In the genomic region with DNA sequence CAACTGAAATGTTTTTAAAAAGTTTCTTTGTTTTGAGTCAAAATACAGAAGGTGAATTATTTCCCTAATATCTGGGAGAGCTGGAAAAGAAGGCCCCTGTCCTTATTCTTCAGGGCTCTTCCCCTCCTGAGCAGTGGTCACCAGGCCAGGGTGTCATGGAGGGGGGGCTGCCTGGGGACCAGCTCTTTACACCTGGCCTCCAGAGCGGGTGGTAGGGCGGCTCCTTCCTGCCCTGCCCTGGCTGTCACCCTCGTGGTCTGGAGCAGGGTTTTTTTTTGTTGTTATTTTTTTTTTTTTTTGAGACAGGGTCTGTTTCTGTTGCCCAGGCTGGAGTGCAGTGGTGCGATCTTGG, we compare ENCODE assay signal across 11 cellular contexts. TPM values are rescaled to one million over a fixed set of nuclear protein-coding genes. Genes with fewer than 3 reads are reported as not detected.
DNase-seq lines count a peak whose midpoint lies in the region; ATAC-seq, FAIRE-seq and TF ChIP-seq lines count a peak whose summit lies in the region.
"Had no signal": no experiment of that assay in that cellular context is flagged by ENCODE, and none has a peak within 500 bp of the region (broad histone marks: within the 10 kb centered on the region; RNA-seq: fewer than 3 reads in every experiment).

No MANE protein-coding gene starts in this region.

- TF ChIP-seq POLR2A in esophagus muscularis mucosa (IDR thresholded peaks at IDR 0.05; ENCODE audit: low read depth), result no peak

- H3K9me3 Mint-ChIP-seq in CD14-positive monocyte, result peaks cover 0 to 2% (median 0%) of the 10 kb centered on the region in 7 donors
- H3K9me3 Mint-ChIP-seq in T-helper 2 cell treated with Interferon-gamma antibody and Interleukin-4, amounts not matched to agents 5 μg/mL and 100 μg/mL, for 36 hours, result no peaks in the 10 kb centered on the region
- no peaks in the 10 kb centered on the region for H3K9me3 Mint-ChIP-seq in osteocyte (ENCODE audit: unreplicated experiment)

- no peaks in the 10 kb centered on the region for H3K27me3 ChIP-seq in esophagus muscularis mucosa

- TF ChIP-seq CTCF in CD14-positive monocyte (IDR thresholded peaks at IDR 0.05) (no peak), esophagus muscularis mucosa (IDR thresholded peaks at IDR 0.05) (no peak), osteocyte (IDR thresholded peaks at IDR 0.05) (no peak), D721Med (IDR thresholded peaks at IDR 0.05; ENCODE audit: insufficient read depth, missing control alignments) (no peak)

- no peak for DNase-seq in CD14-positive monocyte (ENCODE audit: low spot score)
- no peak for DNase-seq in T-helper 2 cell treated with Interferon-gamma antibody and Interleukin-4, amounts not matched to agents 5 μg/mL and 100 μg/mL, for 36 hours (ENCODE audit: low spot score)
- no peak for DNase-seq in esophagus muscularis mucosa (ENCODE audit: extremely low spot score)
- DNase-seq in osteocyte (ENCODE audit: extremely low spot score, unreplicated experiment), result no peak
- DNase-seq in D721Med (ENCODE audit: insufficient read length, low spot score), result no peak
- no peak for DNase-seq in NCI-H774 (lab: John Stamatoyannopoulos, UW)
- DNase-seq: H7, NCI-H1105 had no signal

- H3K27ac Mint-ChIP-seq in CD14-positive monocyte, result peak overlapping the region; percentile 90 to 95 (median 94)
- H3K27ac Mint-ChIP-seq in T-helper 2 cell treated with Interferon-gamma antibody and Interleukin-4, amounts not matched to agents 5 μg/mL and 100 μg/mL, for 36 hours, result peak overlapping the region; percentile 85
- peak overlapping the region; percentile 96 for H3K27ac Mint-ChIP-seq in osteocyte (ENCODE audit: unreplicated experiment)

- peaks cover 97 to 100% (median 100%) of the 10 kb centered on the region in 4 donors for H3K4me1 ChIP-seq in esophagus muscularis mucosa

- no peak for TF ChIP-seq EP300 in esophagus muscularis mucosa (IDR thresholded peaks at IDR 0.05)

- WGBS in esophagus muscularis mucosa, result 24% methylated on average over 4 of the region's 4 CpGs

- H3K4me3 Mint-ChIP-seq in CD14-positive monocyte (peak overlapping the region; percentile 62 to 100), osteocyte (ENCODE audit: unreplicated experiment) (peak overlapping the region; percentile 73)
- H3K4me3 Mint-ChIP-seq in T-helper 2 cell treated with Interferon-gamma antibody and Interleukin-4, amounts not matched to agents 5 μg/mL and 100 μg/mL, for 36 hours, result peak overlapping the region; percentile 87

- no peak for ATAC-seq in GM21717 (IDR thresholded peaks at IDR 0.05; ENCODE audit: unreplicated experiment)
- no peak for ATAC-seq in HG02870 (IDR thresholded peaks at IDR 0.05; ENCODE audit: unreplicated experiment)

- peak overlapping the region; percentile 89 to 94 (median 92) for H3K27ac ChIP-seq in esophagus muscularis mucosa (replicated peaks in 1 of 4)

- no peak for FAIRE-seq in D721Med (lab: Jason Lieb, UNC)
- FAIRE-seq: islet of Langerhans had no signal

- intact Hi-C loops in CD14-positive monocyte (cut with micrococcal nuclease), result loop anchor here in 1 of 2 donors (2.0 kb wide), 2 partner anchors 20 to 66 kb away; no protein-coding TSS in a partner anchor
- intact Hi-C loops in esophagus muscularis mucosa (cut with DNase I), result loop anchor here (5.0 kb wide), 3 partner anchors 37 to 78 kb away; no protein-coding TSS in a partner anchor

- H3K4me1 Mint-ChIP-seq in CD14-positive monocyte, result peaks cover 85% of the 10 kb centered on the region
- H3K4me1 Mint-ChIP-seq in T-helper 2 cell treated with Interferon-gamma antibody and Interleukin-4, amounts not matched to agents 5 μg/mL and 100 μg/mL, for 36 hours (ENCODE audit: low read depth), result peaks cover 60% of the 10 kb centered on the region
- peaks cover 81% of the 10 kb centered on the region for H3K4me1 Mint-ChIP-seq in osteocyte (ENCODE audit: unreplicated experiment)

- H3K36me3 ChIP-seq in esophagus muscularis mucosa, result no peaks in the 10 kb centered on the region

- H3K36me3 Mint-ChIP-seq in CD14-positive monocyte, result peaks cover 32 to 48% of the 10 kb centered on the region in 2 donors
- peaks cover 36% of the 10 kb centered on the region for H3K36me3 Mint-ChIP-seq in T-helper 2 cell treated with Interferon-gamma antibody and Interleukin-4, amounts not matched to agents 5 μg/mL and 100 μg/mL, for 36 hours (ENCODE audit: low read depth)
- peaks cover 7% of the 10 kb centered on the region for H3K36me3 Mint-ChIP-seq in osteocyte (ENCODE audit: unreplicated experiment)

- peaks cover 1 to 14% (median 2%) of the 10 kb centered on the region in 3 donors for H3K27me3 Mint-ChIP-seq in CD14-positive monocyte (ENCODE audit: low read depth in 3 of 3)
- H3K27me3 Mint-ChIP-seq in T-helper 2 cell treated with Interferon-gamma antibody and Interleukin-4, amounts not matched to agents 5 μg/mL and 100 μg/mL, for 36 hours (ENCODE audit: low read depth), result no peaks in the 10 kb centered on the region
- no peaks in the 10 kb centered on the region for H3K27me3 Mint-ChIP-seq in osteocyte (ENCODE audit: unreplicated experiment)

- peak overlapping the region; percentile 74 to 96 (median 81) for H3K4me3 ChIP-seq in esophagus muscularis mucosa

- no peaks in the 10 kb centered on the region for H3K9me3 ChIP-seq in esophagus muscularis mucosa

RNA-seq across cellular contexts. Expression of a gene that starts 6.6 kb away (rescaled TPM):
- polyA plus RNA-seq in CD14-positive monocyte, result under 1 TPM; 0.20 to 0.25 TPM
- total RNA-seq in esophagus muscularis mucosa (100 to 1,000 TPM in 2 of 4 donors, 10 to 100 TPM in 2; 70.1 to 190 (median 124) TPM), osteocyte (131 and 132 TPM in 2 replicates)

RNA-seq across cellular contexts. Expression of a gene that starts 40.2 kb away (rescaled TPM):
- polyA plus RNA-seq in CD14-positive monocyte, result 10 to 100 TPM; 35.1 to 49.3 TPM
- total RNA-seq in esophagus muscularis mucosa (10 to 100 TPM; 37.9 to 81.7 (median 55.7) TPM), osteocyte (85.1 and 90.4 TPM in 2 replicates)
